Comparison of ENCODE assay signal across 31 cellular contexts in the genomic region with DNA sequence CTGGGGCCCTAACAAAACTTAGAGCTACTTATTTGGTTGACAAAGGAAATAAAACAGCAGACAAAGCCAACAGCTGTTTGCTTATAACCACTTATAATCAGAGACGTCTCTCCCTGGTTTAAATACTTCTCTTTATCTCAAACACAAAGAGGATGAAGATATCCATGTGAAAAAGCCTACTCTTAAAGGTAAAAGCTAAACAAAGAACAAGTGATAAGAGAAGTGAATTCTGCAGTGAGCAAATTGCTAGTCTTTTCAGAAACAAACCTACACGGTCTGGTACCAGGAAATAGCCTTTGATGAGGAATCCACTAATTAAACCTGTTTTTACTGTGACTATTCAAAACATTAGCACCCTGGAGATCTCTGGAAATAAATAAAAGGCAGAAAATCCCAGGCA. TPM values are rescaled to one million over a fixed set of nuclear protein-coding genes. Genes with fewer than 3 reads are reported as not detected.
"Had no signal": no experiment of that assay in that cellular context is flagged by ENCODE, and none has a peak within 500 bp of the region (broad histone marks: within the 10 kb centered on the region; RNA-seq: fewer than 3 reads in every experiment).

No MANE protein-coding gene starts in this region.

- H3K4me2 ChIP-seq: hepatocyte had no signal

- ATAC-seq: activated CD4-positive, CD25-positive, alpha-beta regulatory T cell treated with anti-CD3 and anti-CD28 coated beads, Interleukin-2, amount 50 U/mL, for 24 hours; effector memory CD8-positive, alpha-beta T cell; gastroesophageal sphincter; left lung; lower lobe of right lung; natural killer cell treated with Interleukin-12 subunit alpha and Interleukin-12 subunit beta and Interleukin-15 and Interleukin-18, amount 100 ng/mL, for 72 hours; right lobe of liver; stimulated activated naive CD8-positive, alpha-beta T cell treated with anti-CD3 and anti-CD28 coated beads, Interleukin-15, Interleukin-2, amounts not matched to agents 100 U/mL and 50 U/mL, for 24 hours had no signal

- H3K9me3 ChIP-seq: gastroesophageal sphincter, left lung, lower lobe of right lung, right lobe of liver, testis, transverse colon had no signal

- H3K27me3 ChIP-seq: brain microvascular endothelial cell, gastroesophageal sphincter, hepatocyte, left lung, right lobe of liver, testis, transverse colon had no signal

- H3K27me3 Mint-ChIP-seq: activated naive CD4-positive, alpha-beta T cell treated with anti-CD3 and anti-CD28 coated beads, Interleukin-2, amount 10 ng/mL, durations not matched to agents 7 days and 5 days; activated naive CD8-positive, alpha-beta T cell treated with anti-CD3 and anti-CD28 coated beads, Interleukin-2, amount 10 ng/mL, durations not matched to agents 7 days and 5 days; effector memory CD8-positive, alpha-beta T cell; natural killer cell treated with Interleukin-12 subunit alpha and Interleukin-12 subunit beta and Interleukin-15 and Interleukin-18, amount 100 ng/mL, for 72 hours; progenitor cell of endocrine pancreas had no signal

- H3K36me3 ChIP-seq: brain microvascular endothelial cell, gastroesophageal sphincter, left lung, lower lobe of right lung, right lobe of liver, transverse colon had no signal

- H3K4me3 Mint-ChIP-seq: activated naive CD4-positive, alpha-beta T cell treated with anti-CD3 and anti-CD28 coated beads, Interleukin-2, amount 10 ng/mL, durations not matched to agents 7 days and 5 days; activated naive CD8-positive, alpha-beta T cell treated with anti-CD3 and anti-CD28 coated beads, Interleukin-2, amount 10 ng/mL, durations not matched to agents 7 days and 5 days; activated T-helper 1 cell treated with anti-CD3 and anti-CD28 coated beads, Interleukin-12 subunit alpha, Interleukin-12 subunit beta, Interleukin-2, Interleukin-4 antibody, amounts not matched to agents 30 ng/mL and 10 ng/mL and 1 ng/mL, durations not matched to agents 14 hours and 24 hours and 36 hours; effector memory CD8-positive, alpha-beta T cell; natural killer cell treated with Interleukin-12 subunit alpha and Interleukin-12 subunit beta and Interleukin-15 and Interleukin-18, amount 100 ng/mL, for 72 hours had no signal

- H3K27ac Mint-ChIP-seq: activated naive CD4-positive, alpha-beta T cell treated with anti-CD3 and anti-CD28 coated beads, Interleukin-2, amount 10 ng/mL, durations not matched to agents 7 days and 5 days; activated naive CD8-positive, alpha-beta T cell treated with anti-CD3 and anti-CD28 coated beads, Interleukin-2, amount 10 ng/mL, durations not matched to agents 7 days and 5 days; activated T-helper 1 cell treated with anti-CD3 and anti-CD28 coated beads, Interleukin-12 subunit alpha, Interleukin-12 subunit beta, Interleukin-2, Interleukin-4 antibody, amounts not matched to agents 30 ng/mL and 10 ng/mL and 1 ng/mL, durations not matched to agents 14 hours and 24 hours and 36 hours; effector memory CD8-positive, alpha-beta T cell; natural killer cell treated with Interleukin-12 subunit alpha and Interleukin-12 subunit beta and Interleukin-15 and Interleukin-18, amount 100 ng/mL, for 72 hours; progenitor cell of endocrine pancreas had no signal

- H3K27ac ChIP-seq: brain microvascular endothelial cell, gastroesophageal sphincter, hepatocyte, left lung, lower lobe of right lung, right lobe of liver, skin epidermis, testis, transverse colon, VCaP had no signal

- FAIRE-seq: endothelial cell of umbilical vein, TTC549 had no signal

- H3K4me1 Mint-ChIP-seq: activated naive CD4-positive, alpha-beta T cell treated with anti-CD3 and anti-CD28 coated beads, Interleukin-2, amount 10 ng/mL, durations not matched to agents 7 days and 5 days; activated naive CD8-positive, alpha-beta T cell treated with anti-CD3 and anti-CD28 coated beads, Interleukin-2, amount 10 ng/mL, durations not matched to agents 7 days and 5 days had no signal

- H3K36me3 Mint-ChIP-seq: activated naive CD4-positive, alpha-beta T cell treated with anti-CD3 and anti-CD28 coated beads, Interleukin-2, amount 10 ng/mL, durations not matched to agents 7 days and 5 days; activated naive CD8-positive, alpha-beta T cell treated with anti-CD3 and anti-CD28 coated beads, Interleukin-2, amount 10 ng/mL, durations not matched to agents 7 days and 5 days; natural killer cell treated with Interleukin-12 subunit alpha and Interleukin-12 subunit beta and Interleukin-15 and Interleukin-18, amount 100 ng/mL, for 72 hours had no signal

- H3K9me3 Mint-ChIP-seq: activated naive CD4-positive, alpha-beta T cell treated with anti-CD3 and anti-CD28 coated beads, Interleukin-2, amount 10 ng/mL, durations not matched to agents 7 days and 5 days; activated naive CD8-positive, alpha-beta T cell treated with anti-CD3 and anti-CD28 coated beads, Interleukin-2, amount 10 ng/mL, durations not matched to agents 7 days and 5 days; activated T-helper 1 cell treated with anti-CD3 and anti-CD28 coated beads, Interleukin-12 subunit alpha, Interleukin-12 subunit beta, Interleukin-2, Interleukin-4 antibody, amounts not matched to agents 30 ng/mL and 10 ng/mL and 1 ng/mL, durations not matched to agents 14 hours and 24 hours and 36 hours; effector memory CD8-positive, alpha-beta T cell; natural killer cell treated with Interleukin-12 subunit alpha and Interleukin-12 subunit beta and Interleukin-15 and Interleukin-18, amount 100 ng/mL, for 72 hours had no signal

- H3K4me3 ChIP-seq: gastroesophageal sphincter, hepatocyte, left lung, lower lobe of right lung, right lobe of liver, skin epidermis, testis, transverse colon had no signal

- DNase-seq: activated CD4-positive, alpha-beta T cell treated with anti-CD3 and anti-CD28 coated beads for 48 hours; activated CD4-positive, alpha-beta T cell treated with anti-CD3 and anti-CD28 coated beads, Interleukin-2, amount 50 U/mL, for 48 hours; activated CD8-positive, alpha-beta memory T cell treated with anti-CD3 and anti-CD28 coated beads for 24 hours; activated effector memory CD4-positive, alpha-beta T cell treated with anti-CD3 and anti-CD28 coated beads, Interleukin-2, amount 50 U/mL, for 16 hours; activated naive CD4-positive, alpha-beta T cell treated with anti-CD3 and anti-CD28 coated beads, Interleukin-2, amount 10 ng/mL, durations not matched to agents 7 days and 5 days; activated naive CD8-positive, alpha-beta T cell treated with anti-CD3 and anti-CD28 coated beads, Interleukin-2, amount 10 ng/mL, durations not matched to agents 7 days and 5 days; activated T-cell treated with anti-CD3 and anti-CD28 coated beads, Interleukin-2, amount 50 U/mL, for 1 hour; brain microvascular endothelial cell; cortex of kidney; effector memory CD8-positive, alpha-beta T cell; left lung; lower lobe of right lung; mesenchymal stem cell; right lobe of liver; stimulated activated CD4-positive, alpha-beta T cell treated with anti-CD3 and anti-CD28 coated beads, Interleukin-12 subunit alpha, Interleukin-12 subunit beta, amount 100 ng/mL, for 4 hours; stimulated activated CD4-positive, alpha-beta T cell treated with anti-CD3 and anti-CD28 coated beads, Interleukin-4, amount 100 ng/mL, for 1 hour; stimulated activated naive CD8-positive, alpha-beta T cell treated with anti-CD3 and anti-CD28 coated beads, Interleukin-15, Interleukin-2, amounts not matched to agents 100 U/mL and 50 U/mL, for 24 hours; T-helper 9 cell; testis; transverse colon had no signal

- H3K4me1 ChIP-seq: gastroesophageal sphincter, left lung, lower lobe of right lung, right lobe of liver, testis, transverse colon had no signal

RNA-seq across cellular contexts. Expression of gene GRIA3, which starts 46.7 kb away (rescaled TPM):
- total RNA-seq: activated T-helper 1 cell treated with anti-CD3 and anti-CD28 coated beads, Interleukin-12 subunit alpha, Interleukin-12 subunit beta, Interleukin-2, Interleukin-4 antibody, amounts not matched to agents 30 ng/mL and 10 ng/mL and 1 ng/mL, durations not matched to agents 14 hours and 24 hours and 36 hours; chondrocyte; endothelial cell of umbilical vein; natural killer cell treated with Interleukin-12 subunit alpha and Interleukin-12 subunit beta and Interleukin-15 and Interleukin-18, amount 100 ng/mL, for 72 hours had no signal
- polyA plus RNA-seq: endothelial cell of umbilical vein had no signal
